Comparison of ENCODE assay signal across 21 cellular contexts in the genomic region with DNA sequence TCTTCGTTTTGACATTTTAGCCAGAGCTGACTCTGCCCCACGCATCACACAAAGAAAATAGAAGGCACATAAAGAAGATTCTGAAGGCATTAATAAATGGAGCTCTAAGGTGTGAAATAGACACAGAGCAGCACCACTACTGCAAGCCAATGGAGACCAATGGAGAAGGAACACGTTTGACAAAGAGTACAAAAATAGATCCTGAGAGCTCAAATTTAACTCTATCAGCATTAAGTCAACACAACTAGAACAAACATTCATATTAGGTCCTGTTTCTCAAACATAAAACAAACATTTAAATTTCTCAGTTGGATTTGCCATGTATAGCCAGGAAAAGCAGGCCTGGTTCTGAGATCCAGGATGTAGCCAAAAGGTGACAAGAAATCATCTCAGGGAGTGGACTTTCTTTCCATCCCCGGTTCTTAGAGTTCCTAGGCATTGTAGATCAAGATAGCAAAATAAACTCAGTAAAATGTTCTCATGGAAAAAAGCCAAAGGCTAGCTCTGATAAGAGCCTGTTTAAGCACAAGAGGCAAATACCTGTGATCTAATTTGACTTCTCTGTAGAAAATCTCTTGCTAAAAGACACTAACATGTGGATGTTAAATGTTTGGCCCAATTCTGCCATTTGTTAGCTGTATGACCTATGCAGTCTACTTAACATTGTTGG.
DNase-seq lines count a peak whose midpoint lies in the region; ATAC-seq and TF ChIP-seq lines count a peak whose summit lies in the region.
"Had no signal": no experiment of that assay in that cellular context is flagged by ENCODE, and none has a peak within 500 bp of the region (broad histone marks: within the 10 kb centered on the region; RNA-seq: fewer than 3 reads in every experiment).

No MANE protein-coding gene starts in this region.

- H3K36me3 ChIP-seq in body of pancreas (replicated peaks in 1 of 2; ENCODE audit: insufficient read depth in 1 of 2, low read depth in 2 of 2) (no peaks in the 10 kb centered on the region), stomach (no peaks in the 10 kb centered on the region), right atrium auricular region (no peaks in the 10 kb centered on the region), prostate gland (no peaks in the 10 kb centered on the region)
- H3K36me3 ChIP-seq: BE2C; BLaER1 treated with 17β-estradiol and CSF1 and Interleukin-3, amounts not matched to agents 10 nM and 100 nM; HAP-1 had no signal

- H3K27me3 ChIP-seq in body of pancreas (no peaks in the 10 kb centered on the region), stomach (no peaks in the 10 kb centered on the region), right atrium auricular region (no peaks in the 10 kb centered on the region), prostate gland (replicated peaks; ENCODE audit: insufficient read depth) (no peaks in the 10 kb centered on the region)
- H3K27me3 ChIP-seq: BE2C; BLaER1 treated with 17β-estradiol and CSF1 and Interleukin-3, amounts not matched to agents 10 nM and 100 nM had no signal

- no peaks in the 10 kb centered on the region for H3K9me3 ChIP-seq in body of pancreas
- no peaks in the 10 kb centered on the region for H3K9me3 ChIP-seq in stomach
- H3K9me3 ChIP-seq in right atrium auricular region = peaks cover 0 to 16% of the 10 kb centered on the region in 2 donors
- H3K9me3 ChIP-seq in prostate gland = no peaks in the 10 kb centered on the region
- H3K9me3 ChIP-seq: A549, BE2C, HAP-1 had no signal

- peak; percentile 15 for ATAC-seq in body of pancreas
- ATAC-seq: A549 had no signal

- intact Hi-C loops in body of pancreas (cut with DNase I) (no loop called here), stomach (cut with DNase I; ENCODE audit: low total_unique reads) (no loop called here), prostate gland (cut with DNase I) (no loop called here)

- peak; percentile 15 for DNase-seq in NCI-H2029 treated with DMSO at 0.1 percent for 48 hours (lab: John Stamatoyannopoulos, UW)
- no peak for DNase-seq in NCI-H2029 (lab: John Stamatoyannopoulos, UW)
- DNase-seq in LNCaP clone FGC (ENCODE audit: low read depth) = peak; percentile 84
- DNase-seq in body of pancreas = no peak
- no peak for DNase-seq in stomach
- no peak for DNase-seq in activated CD4-positive, alpha-beta T cell treated with anti-CD3 and anti-CD28 coated beads for 4 hours
- DNase-seq in right atrium auricular region (ENCODE audit: low spot score) = no peak
- DNase-seq in prostate gland (ENCODE audit: low spot score) = no peak
- DNase-seq: 8988T; ACHN; AML-193; Caco-2; CD4-positive, alpha-beta memory T cell; DMS153; DND-41; GOT3; HFFc6 had no signal

- TF ChIP-seq CTCF in LNCaP clone FGC (IDR thresholded peaks at IDR 0.05; ENCODE audit: control insufficient read depth, extremely low read depth, insufficient read depth) (no peak), body of pancreas (IDR thresholded peaks at IDR 0.05) (no peak), stomach (IDR thresholded peaks at IDR 0.05) (no peak), right atrium auricular region (IDR thresholded peaks at IDR 0.05) (no peak), prostate gland (IDR thresholded peaks at IDR 0.05) (no peak)

- peak overlapping the region in 1 of 4 donors; percentile 28 for H3K27ac ChIP-seq in body of pancreas
- H3K27ac ChIP-seq in stomach = peak overlapping the region in 3 of 5 donors; percentile 24 to 75 (median 44)
- H3K27ac ChIP-seq in right atrium auricular region = no peak overlapping the region
- H3K27ac ChIP-seq in prostate gland = peak overlapping the region in 1 of 2 donors; percentile 5
- H3K27ac ChIP-seq: A549; BLaER1 treated with 17β-estradiol and CSF1 and Interleukin-3, amounts not matched to agents 10 nM and 100 nM had no signal

- TF ChIP-seq EP300 in stomach (IDR thresholded peaks at IDR 0.05) = no peak

- H3K4me1 ChIP-seq in body of pancreas = peaks cover 16% of the 10 kb centered on the region
- H3K4me1 ChIP-seq in stomach = peaks cover 0 to 15% (median 6%) of the 10 kb centered on the region in 4 donors
- H3K4me1 ChIP-seq in right atrium auricular region = no peaks in the 10 kb centered on the region
- no peaks in the 10 kb centered on the region for H3K4me1 ChIP-seq in prostate gland (replicated peaks)
- H3K4me1 ChIP-seq: A549; BLaER1 treated with 17β-estradiol and CSF1 and Interleukin-3, amounts not matched to agents 10 nM and 100 nM; HAP-1 had no signal

- H3K4me3 ChIP-seq in LNCaP clone FGC (ENCODE audit: low read depth, low read length) (no peak overlapping the region), body of pancreas (no peak overlapping the region), stomach (no peak overlapping the region), right atrium auricular region (no peak overlapping the region), prostate gland (no peak overlapping the region)
- H3K4me3 ChIP-seq: A549; BLaER1 treated with 17β-estradiol and CSF1 and Interleukin-3, amounts not matched to agents 10 nM and 100 nM; HAP-1 had no signal

- TF ChIP-seq POLR2A in body of pancreas (IDR thresholded peaks at IDR 0.05) (no peak), stomach (IDR thresholded peaks at IDR 0.05) (no peak), prostate gland (IDR thresholded peaks at IDR 0.05) (no peak)

- WGBS in body of pancreas, 2 donors = 34 to 38% methylated on average over 4 of the region's 4 CpGs
- WGBS in stomach, 5 donors = 31 to 47% (median 38%) methylated on average over 4 of the region's 4 CpGs
- 37% methylated on average over 4 of the region's 4 CpGs for WGBS in prostate gland

Comparison
In these comparisons a context has a peak if more than half of its experiments do, and no peak if none do; other contexts are left out.
1. DNase-seq: peak in NCI-H2029 treated with DMSO at 0.1 percent for 48 hours (single experiment) and LNCaP clone FGC (single experiment); none in NCI-H2029 (single experiment), body of pancreas (0 of 4), stomach (single experiment), activated CD4-positive, alpha-beta T cell treated with anti-CD3 and anti-CD28 coated beads for 4 hours (0 of 2), right atrium auricular region (single experiment) and prostate gland (single experiment).
2. H3K27ac ChIP-seq: peak in stomach (3 of 5); none in right atrium auricular region (0 of 2).